In the genomic region with DNA sequence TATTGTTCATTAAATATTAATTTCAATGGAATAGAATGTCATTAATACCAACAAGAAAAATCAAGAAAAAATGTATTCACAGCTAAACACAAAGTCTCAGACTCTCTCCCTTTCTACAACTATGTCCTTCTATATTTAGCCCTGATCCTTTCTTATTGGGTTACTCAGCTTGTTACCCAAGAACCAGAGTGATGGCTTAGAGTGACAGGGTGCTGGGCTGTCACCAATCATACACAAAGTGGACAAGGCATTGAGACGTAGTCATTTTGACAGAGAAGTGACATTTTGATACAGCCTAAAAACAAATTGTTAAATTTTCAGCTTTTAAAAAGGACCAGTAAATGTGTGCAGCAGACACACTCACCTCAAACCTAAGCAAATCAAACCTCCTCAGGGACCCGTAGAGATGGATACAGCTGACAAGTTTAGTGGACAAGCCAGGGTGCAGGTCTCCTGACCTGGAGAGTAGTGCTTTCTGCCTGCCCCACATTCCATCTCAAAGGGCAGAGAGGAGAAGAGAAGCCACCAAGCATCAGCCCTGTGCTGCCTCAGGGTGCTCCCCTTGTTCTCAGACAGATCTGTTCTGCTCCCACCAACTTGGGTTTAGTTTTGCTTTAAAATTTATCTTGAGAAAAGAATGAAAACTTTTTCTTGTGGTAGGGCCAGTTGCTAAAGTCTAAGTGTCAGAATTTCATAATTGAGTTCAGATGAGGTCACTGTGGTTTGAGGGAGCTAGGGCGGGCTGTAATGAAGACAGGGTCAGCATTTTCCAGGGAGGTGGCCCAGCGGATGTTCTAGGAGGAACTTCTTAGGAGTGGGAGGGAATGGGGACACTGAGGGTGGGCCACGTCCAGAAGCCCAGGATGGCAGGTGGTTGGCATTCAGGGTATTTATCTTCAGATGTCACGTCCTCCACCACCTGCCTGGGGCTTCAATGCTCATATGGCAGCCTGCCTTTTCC, we compare ENCODE assay signal across 1 cellular context.
TF ChIP-seq lines count a peak whose summit lies in the region.

No MANE protein-coding gene starts in this region.

TF ChIP-seq in H1, 55 proteins besides CTCF, POLR2A, EP300 and RAD21 (continued from another document):
- TF ChIP-seq CTBP2 (IDR thresholded peaks at IDR 0.05; ENCODE audit: borderline replicate concordance, insufficient read depth, insufficient read length, low read length) (no peak), KDM5A (IDR thresholded peaks at IDR 0.05; ENCODE audit: low read length) (no peak), SP4 (IDR thresholded peaks at IDR 0.05; ENCODE audit: low read length) (no peak)
